ENCODE assay signal across 9 cellular contexts in genomic region chr12:110776410-110776809, GRCh38. TPM values are rescaled to one million over a fixed set of nuclear protein-coding genes. Genes with fewer than 3 reads are reported as not detected.
DNase-seq lines count a peak whose midpoint lies in the region; ATAC-seq and TF ChIP-seq lines count a peak whose summit lies in the region.
"Had no signal": no experiment of that assay in that cellular context is flagged by ENCODE, and none has a peak within 500 bp of the region (broad histone marks: within the 10 kb centered on the region; RNA-seq: fewer than 3 reads in every experiment).

No MANE protein-coding gene starts in this region.

- peak overlapping the region; percentile 45 for H3K4me2 ChIP-seq in Karpas-422 (ENCODE audit: low read depth, low read length, poor library complexity, severe bottlenecking)

- H2AFZ ChIP-seq in Karpas-422 (ENCODE audit: low read length) = peak overlapping the region; percentile 89

- H3K36me3 ChIP-seq in Karpas-422 (ENCODE audit: insufficient read depth, low read length) (no peaks in the 10 kb centered on the region), iPS-20b (ENCODE audit: insufficient read depth, low read depth, low read length) (no peaks in the 10 kb centered on the region), SJCRH30 (no peaks in the 10 kb centered on the region)

- DNase-seq in GM13976 (ENCODE audit: low spot score) (peak; percentile 75), Karpas-422 (peak; percentile 46), SKM-1 (lab: John Stamatoyannopoulos, UW; ENCODE audit: unreplicated experiment) (no peak), NCI-H1436 treated with DMSO at 0.1 percent for 48 hours (lab: John Stamatoyannopoulos, UW) (no peak), SJCRH30 (no peak), retina (no peak)

- peak; percentile 92 for ATAC-seq in GM21529 (IDR thresholded peaks at IDR 0.05; ENCODE audit: unreplicated experiment)

- in situ Hi-C loops in GM13976 (cut with MboI; ENCODE audit: low sequenced_read_pairs, unreplicated experiment) = no loop called here

- H3K27me3 ChIP-seq in Karpas-422 (ENCODE audit: low read length) (no peaks in the 10 kb centered on the region), iPS-20b (ENCODE audit: insufficient read depth, low read length) (no peaks in the 10 kb centered on the region), SJCRH30 (no peaks in the 10 kb centered on the region)

- no peaks in the 10 kb centered on the region for H3K79me2 ChIP-seq in Karpas-422 (ENCODE audit: low read length)

- H3K4me3 ChIP-seq in Karpas-422 (ENCODE audit: low read length) (peak overlapping the region; percentile 40; the same call in 1 of the 2 replicates), iPS-20b (ENCODE audit: low read length) (no peak overlapping the region), SJCRH30 (no peak overlapping the region)
- H3K4me3 ChIP-seq: lung had no signal

- no peaks in the 10 kb centered on the region for H3K9me3 ChIP-seq in Karpas-422 (ENCODE audit: low read length)
- H3K9me3 ChIP-seq in iPS-20b (ENCODE audit: insufficient read depth, low read depth, low read length) = no peaks in the 10 kb centered on the region
- no peaks in the 10 kb centered on the region for H3K9me3 ChIP-seq in SJCRH30 (replicated peaks)

- H3K4me1 ChIP-seq in Karpas-422 (ENCODE audit: low read length) (peaks cover 30% of the 10 kb centered on the region), iPS-20b (ENCODE audit: insufficient read depth, low read length) (peaks cover 4% of the 10 kb centered on the region; the same call in 1 of the 2 replicates), SJCRH30 (no peaks in the 10 kb centered on the region)

- TF ChIP-seq CTCF in GM13976 (IDR thresholded peaks at IDR 0.05; ENCODE audit: borderline replicate concordance, control extremely low read depth, extremely low read depth, insufficient read depth, missing control alignments) = no peak

- H3K9ac ChIP-seq in Karpas-422 (ENCODE audit: low read length) (no peak overlapping the region), iPS-20b (ENCODE audit: low read depth, low read length) (no peak overlapping the region)

- H3K9me2 ChIP-seq in Karpas-422 (replicated peaks; ENCODE audit: insufficient read depth, low read length) = no peaks in the 10 kb centered on the region

- no peaks in the 10 kb centered on the region for H4K20me1 ChIP-seq in Karpas-422 (ENCODE audit: insufficient read depth, low read depth, low read length)

- H3K27ac ChIP-seq in Karpas-422 (ENCODE audit: low read length) = no peak overlapping the region
- H3K27ac ChIP-seq in iPS-20b (ENCODE audit: low read length) = peak overlapping the region; percentile 22
- no peak overlapping the region for H3K27ac ChIP-seq in SJCRH30

RNA-seq across cellular contexts. Expression of gene PPP1CC, which starts 33.7 kb away (rescaled TPM):
- total RNA-seq in Karpas-422 (2014; rRNA removed; shearing (Covaris generic); ENCODE audit: low replicate concordance) = 128 and 248 TPM in 2 replicates
- total RNA-seq in SJCRH30 (2014; rRNA removed; shearing (Covaris generic)) = 202 and 218 TPM in 2 replicates

Comparison
In these comparisons a context has a peak if more than half of its experiments do, and no peak if none do; other contexts are left out.
1. DNase-seq: peak in GM13976 (single experiment) and Karpas-422 (single experiment); none in SKM-1 (single experiment), NCI-H1436 treated with DMSO at 0.1 percent for 48 hours (single experiment), SJCRH30 (0 of 2) and retina (single experiment).